Comparison of ENCODE assay signal across 8 cellular contexts in the genomic region with DNA sequence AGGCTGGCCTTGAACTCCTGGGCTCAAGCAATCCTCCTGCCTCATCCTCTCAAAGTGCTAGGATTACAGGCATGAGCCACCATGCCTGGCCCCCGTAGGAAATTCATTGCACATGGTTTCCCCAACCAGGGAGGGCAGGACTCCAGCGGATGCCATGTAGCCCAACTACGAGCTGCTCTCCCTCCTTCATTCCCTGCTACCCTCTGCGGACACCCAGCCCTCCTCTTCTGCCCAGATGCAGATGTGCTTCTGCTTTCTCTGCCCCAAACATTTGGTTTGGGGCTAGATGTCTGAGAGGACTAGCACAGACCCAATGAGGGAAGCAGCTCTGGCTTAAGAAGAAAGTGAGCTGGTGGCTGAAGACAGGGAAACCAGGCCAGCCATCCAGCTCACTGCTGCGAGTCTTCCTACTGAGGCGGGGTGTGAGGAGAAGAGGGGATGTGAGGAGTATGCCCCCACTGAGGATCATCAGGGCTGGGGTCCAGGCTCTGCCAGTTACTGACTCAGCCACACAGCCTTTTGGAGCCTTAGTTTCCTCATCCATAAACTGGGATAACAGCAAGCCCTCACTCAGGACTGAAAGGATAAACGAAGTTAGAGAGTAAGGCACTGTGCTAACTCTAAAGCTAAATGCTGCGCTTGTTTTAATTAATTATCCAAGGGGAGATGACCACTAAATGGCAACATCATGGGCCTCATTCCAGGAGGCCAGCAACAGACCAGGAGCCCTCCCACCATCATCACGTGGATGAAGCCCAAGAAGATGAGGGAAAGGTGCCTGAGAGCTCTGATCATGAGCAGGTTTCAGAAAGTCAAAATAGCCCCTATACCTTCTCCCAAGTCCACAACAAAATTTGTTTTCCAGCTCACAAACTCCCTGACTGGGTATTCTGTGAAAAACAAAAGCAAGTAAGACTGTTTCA. TPM values are rescaled to one million over a fixed set of nuclear protein-coding genes. Genes with fewer than 3 reads are reported as not detected.
DNase-seq lines count a peak whose midpoint lies in the region; ATAC-seq, FAIRE-seq and TF ChIP-seq lines count a peak whose summit lies in the region.

No MANE protein-coding gene starts in this region.

- DNase-seq in GM12864 (ENCODE audit: low read depth) = no peak
- DNase-seq in RPMI8226 = peak; percentile 57
- no peak for DNase-seq in endothelial cell of umbilical vein (ENCODE audit: low read depth, low spot score)
- no peak for DNase-seq in gastrocnemius medialis
- no peak for DNase-seq in NCI-H748 (lab: John Stamatoyannopoulos, UW; ENCODE audit: unreplicated experiment)

- TF ChIP-seq POLR2A in endothelial cell of umbilical vein (IDR thresholded peaks at IDR 0.05; ENCODE audit: low read depth, low read length) = no peak
- TF ChIP-seq POLR2A in gastrocnemius medialis (IDR thresholded peaks at IDR 0.05) = no peak

- H4K20me1 ChIP-seq in endothelial cell of umbilical vein (replicated peaks; ENCODE audit: control insufficient read depth, extremely low read depth, insufficient read depth, low read length) = peaks cover 8% of the 10 kb centered on the region

- H3K9me1 ChIP-seq in endothelial cell of umbilical vein (replicated peaks; ENCODE audit: control insufficient read depth, extremely low read depth, insufficient read depth, low read length) = no peaks in the 10 kb centered on the region

- TF ChIP-seq CTCF in GM12864 (IDR thresholded peaks at IDR 0.05; ENCODE audit: low read depth, low read length, missing control alignments) = no peak
- TF ChIP-seq CTCF in endothelial cell of umbilical vein (IDR thresholded peaks at IDR 0.05; ENCODE audit: extremely low read depth in 1 of 2, insufficient read depth in 1 of 2, low read depth in 1 of 2, low read length in 2 of 2) = no peak
- TF ChIP-seq CTCF in gastrocnemius medialis (IDR thresholded peaks at IDR 0.05 in 4 of 5, conservative IDR thresholded peaks at IDR 0.05 in 1 of 5) = no peak

- dilution Hi-C loops in endothelial cell of umbilical vein (cut with MboI; ENCODE audit: extremely low pct_ligation_motif_present, low sequenced_read_pairs) = no loop called here

- ATAC-seq in gastrocnemius medialis (no peak), GM21390 (IDR thresholded peaks at IDR 0.05; ENCODE audit: unreplicated experiment) (no peak), HG03378 (IDR thresholded peaks at IDR 0.05; ENCODE audit: unreplicated experiment) (no peak), HG02759 (IDR thresholded peaks at IDR 0.05; ENCODE audit: unreplicated experiment) (no peak)

- intact Hi-C loops in endothelial cell of umbilical vein (cut with micrococcal nuclease) (loop anchor here (2.0 kb wide), 2 partner anchors 29 to 53 kb away; no protein-coding TSS in a partner anchor), gastrocnemius medialis (cut with DNase I; ENCODE audit: low total_unique reads) (no loop called here)

- POLR2A ChIA-PET in endothelial cell of umbilical vein (lab: Charles Lee) = interaction anchor here (1.4 to 2.1 kb wide), 2 partner anchors 9 to 11 kb away, joined by 3 to 13 read pairs; partner anchors contain the start of gene CTDSP2

- no peaks in the 10 kb centered on the region for H3K27me3 ChIP-seq in endothelial cell of umbilical vein (ENCODE audit: control insufficient read depth in 2 of 2, insufficient read depth in 2 of 2, low read length in 2 of 2)
- no peaks in the 10 kb centered on the region for H3K27me3 ChIP-seq in gastrocnemius medialis

- H3K4me3 ChIP-seq in GM12864 (ENCODE audit: low read depth, low read length) (peak overlapping the region; percentile 11; the same call in 1 of the 2 replicates), endothelial cell of umbilical vein (replicated peaks in 1 of 3; ENCODE audit: insufficient read depth in 1 of 3, low read depth in 1 of 3, low read length in 3 of 3) (no peak overlapping the region), gastrocnemius medialis (peak overlapping the region; percentile 21 to 34 (median 24))

- in situ Hi-C loops in gastrocnemius medialis (cut with MboI; ENCODE audit: low sequenced_read_pairs in 4 of 4) = no loop called here

- no peaks in the 10 kb centered on the region for H3K9me3 ChIP-seq in endothelial cell of umbilical vein (replicated peaks; ENCODE audit: control insufficient read depth, insufficient read depth, low read length)
- no peaks in the 10 kb centered on the region for H3K9me3 ChIP-seq in gastrocnemius medialis

- peaks cover 84% of the 10 kb centered on the region for H3K79me2 ChIP-seq in endothelial cell of umbilical vein (ENCODE audit: control insufficient read depth, insufficient read depth, low read length)

- peak; percentile 38 for FAIRE-seq in endothelial cell of umbilical vein (lab: Jason Lieb, UNC)

- no peak overlapping the region for H3K9ac ChIP-seq in endothelial cell of umbilical vein (replicated peaks; ENCODE audit: extremely low read depth, insufficient read depth, low read length)

- H2AFZ ChIP-seq in endothelial cell of umbilical vein (ENCODE audit: low read depth, low read length) = no peak overlapping the region

- H3K36me3 ChIP-seq in endothelial cell of umbilical vein (ENCODE audit: control insufficient read depth in 2 of 2, extremely low read depth in 1 of 2, insufficient read depth in 2 of 2, low read length in 2 of 2) = no peaks in the 10 kb centered on the region
- H3K36me3 ChIP-seq in gastrocnemius medialis = no peaks in the 10 kb centered on the region

- peaks cover 61% of the 10 kb centered on the region for H3K4me1 ChIP-seq in endothelial cell of umbilical vein (ENCODE audit: control insufficient read depth, extremely low read depth, insufficient read depth, low read length)
- H3K4me1 ChIP-seq in gastrocnemius medialis = peaks cover 98 to 100% of the 10 kb centered on the region in 2 donors

- no peak overlapping the region for H3K4me2 ChIP-seq in endothelial cell of umbilical vein (ENCODE audit: insufficient read depth, low read length)

- CTCF ChIA-PET in endothelial cell of umbilical vein (lab: Charles Lee) = interaction anchor here (1.1 to 10.9 kb wide), 4 partner anchors 10 to 71 kb away, joined by 3 to 139 read pairs (median 14); partner anchors contain the start of gene CTDSP2

- BruUV-seq in endothelial cell of umbilical vein (replicated peaks; lab: Mats Ljungman, UMichigan) = no TSS peak

- H3K27ac ChIP-seq in endothelial cell of umbilical vein (ENCODE audit: insufficient read depth, low read depth, low read length) (no peak overlapping the region), gastrocnemius medialis (peak overlapping the region; percentile 93 to 99 (median 98))

TF ChIP-seq in endothelial cell of umbilical vein, 7 proteins besides CTCF, POLR2A, EP300 and RAD21:
- no peak for TF ChIP-seq POLR2AphosphoS5 (IDR thresholded peaks at IDR 0.05; ENCODE audit: insufficient read depth, low read depth, low read length)

RNA-seq across cellular contexts. Expression of gene CTDSP2, which starts 10.9 kb away (rescaled TPM):
- total RNA-seq in endothelial cell of umbilical vein = 128 and 142 TPM in 2 replicates
- 120 and 146 TPM in 2 replicates for polyA plus RNA-seq in endothelial cell of umbilical vein
- 159 and 167 TPM in 2 replicates for polyA plus RNA-seq in endothelial cell of umbilical vein (2011; cell fraction: cytosol; rRNA removed)
- 177 and 178 TPM in 2 replicates for polyA plus RNA-seq in endothelial cell of umbilical vein (2011; cell fraction: nucleus; rRNA removed)
- 99.2 and 104 TPM in 2 replicates for polyA plus RNA-seq in endothelial cell of umbilical vein (2012)
- polyA minus RNA-seq in endothelial cell of umbilical vein = 215 and 262 TPM in 2 replicates
- 45.4 TPM for polyA minus RNA-seq in endothelial cell of umbilical vein (2011; cell fraction: cytosol; rRNA and poly(A)+ RNA removed)
- polyA minus RNA-seq in endothelial cell of umbilical vein (2011; cell fraction: nucleus; rRNA and poly(A)+ RNA removed) = 94.7 and 98.2 TPM in 2 replicates
- 100 to 1,000 TPM in 1 of 4 donors, 10 to 100 TPM in 3; 66.0 to 116 (median 83.4) TPM for total RNA-seq in gastrocnemius medialis

RNA-seq across cellular contexts. Expression of gene AVIL, which starts 17.1 kb away (rescaled TPM):
- total RNA-seq in endothelial cell of umbilical vein (2.2 and 3.0 TPM in 2 replicates), gastrocnemius medialis (10 to 100 TPM in 1 of 4 donors, 1 to 10 TPM in 2, under 1 TPM in 1; 0.78 to 22.7 (median 4.3) TPM)
- 1.0 and 1.1 TPM in 2 replicates for polyA plus RNA-seq in endothelial cell of umbilical vein
- 0.50 and 0.96 TPM in 2 replicates for polyA plus RNA-seq in endothelial cell of umbilical vein (2011; cell fraction: cytosol; rRNA removed)
- polyA plus RNA-seq in endothelial cell of umbilical vein (2011; cell fraction: nucleus; rRNA removed) = 9.2 and 11.1 TPM in 2 replicates
- polyA plus RNA-seq in endothelial cell of umbilical vein (2012) = 1.4 and 2.0 TPM in 2 replicates
- 2.4 and 3.1 TPM in 2 replicates for polyA minus RNA-seq in endothelial cell of umbilical vein
- not detected for polyA minus RNA-seq in endothelial cell of umbilical vein (2011; cell fraction: cytosol; rRNA and poly(A)+ RNA removed)
- 4.6 and 8.9 TPM in 2 replicates for polyA minus RNA-seq in endothelial cell of umbilical vein (2011; cell fraction: nucleus; rRNA and poly(A)+ RNA removed)

RNA-seq across cellular contexts. Expression of gene TSFM, which starts 53.0 kb away (rescaled TPM):
- total RNA-seq in endothelial cell of umbilical vein (39.3 and 41.8 TPM in 2 replicates), gastrocnemius medialis (10 to 100 TPM; 37.6 to 47.5 (median 40.1) TPM)
- 13.2 and 16.5 TPM in 2 replicates for polyA plus RNA-seq in endothelial cell of umbilical vein
- 19.1 and 20.8 TPM in 2 replicates for polyA plus RNA-seq in endothelial cell of umbilical vein (2011; cell fraction: cytosol; rRNA removed)
- 11.5 and 11.9 TPM in 2 replicates for polyA plus RNA-seq in endothelial cell of umbilical vein (2011; cell fraction: nucleus; rRNA removed)
- 34.8 and 43.8 TPM in 2 replicates for polyA plus RNA-seq in endothelial cell of umbilical vein (2012)
- polyA minus RNA-seq in endothelial cell of umbilical vein = 7.5 and 8.4 TPM in 2 replicates
- 29.2 TPM for polyA minus RNA-seq in endothelial cell of umbilical vein (2011; cell fraction: cytosol; rRNA and poly(A)+ RNA removed)
- polyA minus RNA-seq in endothelial cell of umbilical vein (2011; cell fraction: nucleus; rRNA and poly(A)+ RNA removed) = 6.8 and 8.5 TPM in 2 replicates

Comparison
In these comparisons a context has a peak if more than half of its experiments do, and no peak if none do; other contexts are left out.
1. H3K4me3 ChIP-seq: peak in GM12864 (single experiment) and gastrocnemius medialis (4 of 4); none in endothelial cell of umbilical vein (0 of 3).